Comparison of ENCODE assay signal across 8 cellular contexts in the genomic region with DNA sequence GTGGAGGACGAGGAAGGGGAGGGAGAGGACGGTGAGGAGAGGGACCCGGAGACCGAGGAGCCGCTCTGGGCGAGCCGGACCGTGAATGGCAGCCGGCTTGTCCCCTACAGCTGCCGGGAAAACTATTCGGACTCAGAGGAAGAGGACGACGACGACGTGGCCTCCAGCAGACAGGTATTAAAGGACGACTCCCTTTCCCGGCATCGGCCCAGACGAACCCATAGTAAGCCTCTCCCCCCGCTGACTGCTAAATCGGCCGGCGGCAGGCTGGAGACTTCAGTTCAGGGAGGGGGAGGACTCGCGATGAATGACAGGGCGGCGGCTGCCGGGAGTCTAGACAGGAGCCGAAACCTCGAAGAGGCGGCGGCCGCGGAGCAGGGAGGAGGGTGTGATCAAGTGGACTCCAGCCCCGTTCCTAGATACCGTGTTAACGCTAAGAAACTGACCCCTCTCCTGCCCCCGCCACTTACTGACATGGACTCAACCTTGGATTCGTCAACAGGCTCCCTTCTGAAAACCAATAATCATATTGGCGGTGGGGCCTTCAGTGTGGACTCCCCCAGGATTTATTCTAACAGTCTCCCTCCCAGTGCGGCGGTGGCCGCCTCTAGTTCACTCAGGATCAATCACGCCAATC. TPM values are rescaled to one million over a fixed set of nuclear protein-coding genes. Genes with fewer than 3 reads are reported as not detected.
DNase-seq lines count a peak whose midpoint lies in the region; ATAC-seq lines count a peak whose summit lies in the region.

No MANE protein-coding gene starts in this region.

- H3K4me1 ChIP-seq in ACC112 (ENCODE audit: control insufficient read depth, insufficient read depth, low read length, unreplicated experiment) = peaks cover 7% of the 10 kb centered on the region
- H3K4me1 ChIP-seq in esophagus (ENCODE audit: control insufficient read depth in 2 of 2, insufficient read depth in 2 of 2, low read length in 1 of 2) = no peaks in the 10 kb centered on the region

- peaks cover 39% of the 10 kb centered on the region for H3K36me3 Mint-ChIP-seq in stimulated activated effector memory CD8-positive, alpha-beta T cell treated with anti-CD3 and anti-CD28 coated beads, Interleukin-12 subunit alpha, Interleukin-12 subunit beta, amount 100 ng/mL, for 72 hours

- H3K27ac Mint-ChIP-seq in stimulated activated effector memory CD8-positive, alpha-beta T cell treated with anti-CD3 and anti-CD28 coated beads, Interleukin-12 subunit alpha, Interleukin-12 subunit beta, amount 100 ng/mL, for 72 hours = peak overlapping the region; percentile 97

- ATAC-seq in GM18858 (IDR thresholded peaks at IDR 0.05; ENCODE audit: unreplicated experiment) = peak; percentile 35
- ATAC-seq in HG03066 (IDR thresholded peaks at IDR 0.05; ENCODE audit: low read depth, unreplicated experiment) = peak; percentile 54
- ATAC-seq in stimulated activated effector memory CD8-positive, alpha-beta T cell treated with anti-CD3 and anti-CD28 coated beads, Interleukin-12 subunit alpha, Interleukin-12 subunit beta, amount 100 ng/mL, for 72 hours = peak; percentile 76

- peak overlapping the region; percentile 89 for H3K4me3 ChIP-seq in ACC112 (ENCODE audit: low read depth, low read length)
- peak overlapping the region; percentile 81 to 97 for H3K4me3 ChIP-seq in esophagus (ENCODE audit: low read depth in 1 of 2, low read length in 2 of 2)

- peaks cover 19% of the 10 kb centered on the region for H3K4me1 Mint-ChIP-seq in stimulated activated effector memory CD8-positive, alpha-beta T cell treated with anti-CD3 and anti-CD28 coated beads, Interleukin-12 subunit alpha, Interleukin-12 subunit beta, amount 100 ng/mL, for 72 hours

- H3K27ac ChIP-seq in ACC112 (ENCODE audit: low read depth, low read length) (peak overlapping the region; percentile 74), esophagus (ENCODE audit: low read depth in 2 of 2, low read length in 1 of 2) (peak overlapping the region; percentile 95 to 99)

- H2AFZ ChIP-seq in ACC112 (ENCODE audit: low read length, unreplicated experiment) = peak overlapping the region; percentile 77

- no peaks in the 10 kb centered on the region for H3K9me3 Mint-ChIP-seq in stimulated activated effector memory CD8-positive, alpha-beta T cell treated with anti-CD3 and anti-CD28 coated beads, Interleukin-12 subunit alpha, Interleukin-12 subunit beta, amount 100 ng/mL, for 72 hours

- peak overlapping the region; percentile 93 for H3K4me3 Mint-ChIP-seq in stimulated activated effector memory CD8-positive, alpha-beta T cell treated with anti-CD3 and anti-CD28 coated beads, Interleukin-12 subunit alpha, Interleukin-12 subunit beta, amount 100 ng/mL, for 72 hours

- DNase-seq in NCI-H774 (lab: John Stamatoyannopoulos, UW) (peak; percentile 20), activated T-cell treated with anti-CD3 and anti-CD28 coated beads for 24 hours (ENCODE audit: low read depth) (peak; percentile 45), myocyte (ENCODE audit: low read depth) (peak; percentile 61)
- peak in 1 of 2 donors; percentile 42 for DNase-seq in stimulated activated effector memory CD8-positive, alpha-beta T cell treated with anti-CD3 and anti-CD28 coated beads, Interleukin-12 subunit alpha, Interleukin-12 subunit beta, amount 100 ng/mL, for 72 hours (ENCODE audit: low spot score in 2 of 2)

- 0 to 1% methylated on average over 44 of the region's 44 CpGs for WGBS in esophagus, 2 donors

- H3K9me3 ChIP-seq in esophagus (ENCODE audit: control insufficient read depth in 2 of 2, insufficient read depth in 1 of 2, low read depth in 1 of 2, low read length in 1 of 2) = no peaks in the 10 kb centered on the region

- H3K36me3 ChIP-seq in ACC112 (ENCODE audit: insufficient read depth, low read length) (peaks cover 6% of the 10 kb centered on the region; the same call in 1 of the 2 replicates), esophagus (ENCODE audit: control insufficient read depth in 2 of 2, insufficient read depth in 2 of 2, low read length in 1 of 2) (no peaks in the 10 kb centered on the region)

- H3K27me3 ChIP-seq in ACC112 (ENCODE audit: insufficient read depth, low read length) (no peaks in the 10 kb centered on the region), esophagus (ENCODE audit: control insufficient read depth in 1 of 2, insufficient read depth in 2 of 2, low read length in 2 of 2) (no peaks in the 10 kb centered on the region)

- peaks cover 64% of the 10 kb centered on the region for H3K79me2 ChIP-seq in ACC112 (ENCODE audit: control insufficient read depth, insufficient read depth, low read length, unreplicated experiment)

RNA-seq across cellular contexts. Expression of gene LEMD3, which starts 1.0 kb away (rescaled TPM):
- 1 to 10 TPM; 5.6 to 5.9 TPM for polyA plus RNA-seq in esophagus
- 19.8 and 27.9 TPM in 2 replicates for total RNA-seq in myocyte
- 7.9 TPM for polyA plus RNA-seq in myocyte (2012)

RNA-seq across cellular contexts. Expression of gene WIF1, which starts 49.3 kb away (rescaled TPM):
- under 1 TPM; 0.25 to 0.47 TPM for polyA plus RNA-seq in esophagus
- 0.10 and 0.19 TPM in 2 replicates for total RNA-seq in myocyte
- not detected for polyA plus RNA-seq in myocyte (2012)
